8 cellular contexts compared by ENCODE assay signal in the genomic region with DNA sequence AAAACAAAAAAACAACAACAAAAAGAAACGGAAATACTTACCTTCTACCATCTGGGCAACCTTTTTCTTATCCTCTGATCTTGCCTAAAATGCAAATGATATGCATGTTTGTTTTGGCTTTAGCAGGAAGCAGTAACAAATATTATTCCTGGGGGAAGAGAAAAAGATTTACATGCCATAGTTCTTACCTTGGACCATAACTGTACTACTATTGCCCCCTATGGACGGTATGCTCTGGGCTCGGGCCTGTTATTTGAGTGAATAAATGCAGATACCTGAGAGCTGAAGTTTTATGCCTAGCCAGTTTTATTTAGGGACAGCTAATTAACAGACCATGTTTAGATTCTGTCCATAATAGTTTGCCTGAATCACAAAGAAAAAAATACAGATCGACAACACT. TPM values are rescaled to one million over a fixed set of nuclear protein-coding genes. Genes with fewer than 3 reads are reported as not detected.
DNase-seq lines count a peak whose midpoint lies in the region; ATAC-seq and TF ChIP-seq lines count a peak whose summit lies in the region.

No MANE protein-coding gene starts in this region.

- peaks cover 0 to 28% (median 9%) of the 10 kb centered on the region in 9 donors for H3K4me1 ChIP-seq in heart right ventricle
- H3K4me1 ChIP-seq in OCI-LY7 (ENCODE audit: insufficient read depth, low read length, poor library complexity, severe bottlenecking): peaks cover 17% of the 10 kb centered on the region
- H3K4me1 ChIP-seq in prostate gland (replicated peaks): peaks cover 4% of the 10 kb centered on the region

- ATAC-seq in heart right ventricle (no peak), Right ventricle myocardium inferior (no peak), GM21447 (IDR thresholded peaks at IDR 0.05; ENCODE audit: unreplicated experiment) (no peak)
- ATAC-seq in effector memory CD8-positive, alpha-beta T cell (replicated peaks): peak; percentile 69
- peak; percentile 58 to 61 for ATAC-seq in stimulated activated naive B cell treated with anti-CD40 and anti-IgM and Interleukin-4, amounts not matched to agents 10 μg/mL and 1 μg/mL and 100 μg/mL, for 72 hours (replicated peaks)

- no peaks in the 10 kb centered on the region for H4K20me1 ChIP-seq in OCI-LY7 (ENCODE audit: insufficient read depth, low read length)

- H3K79me2 ChIP-seq in OCI-LY7 (ENCODE audit: insufficient read depth, low read depth, low read length): no peaks in the 10 kb centered on the region

- H3K36me3 ChIP-seq in heart right ventricle (no peaks in the 10 kb centered on the region), OCI-LY7 (ENCODE audit: insufficient read depth, low read length) (no peaks in the 10 kb centered on the region), prostate gland (no peaks in the 10 kb centered on the region)

- peaks cover 5 to 12% of the 10 kb centered on the region in 2 donors for H3K27me3 Mint-ChIP-seq in effector memory CD8-positive, alpha-beta T cell
- no peaks in the 10 kb centered on the region for H3K27me3 Mint-ChIP-seq in stimulated activated naive B cell treated with anti-CD40 and anti-IgM and Interleukin-4, amounts not matched to agents 10 μg/mL and 1 μg/mL and 100 μg/mL, for 72 hours

- H3K9me3 ChIP-seq in heart right ventricle (no peaks in the 10 kb centered on the region), OCI-LY7 (ENCODE audit: low read length) (no peaks in the 10 kb centered on the region), prostate gland (no peaks in the 10 kb centered on the region)

- no peaks in the 10 kb centered on the region for H3K9me2 ChIP-seq in OCI-LY7 (ENCODE audit: insufficient read depth, low read length)

- WGBS in heart right ventricle, 2 donors: 89% methylated on average over 4 of the region's 4 CpGs
- 91% methylated on average over 4 of the region's 4 CpGs for WGBS in prostate gland

- peak in 7 of 9 donors; percentile 6 to 41 (median 31) for TF ChIP-seq CTCF in heart right ventricle (IDR thresholded peaks at IDR 0.05)
- peak; percentile 87 for TF ChIP-seq CTCF in OCI-LY7 (conservative IDR thresholded peaks at IDR 0.05; ENCODE audit: low read length)
- no peak for TF ChIP-seq CTCF in prostate gland (IDR thresholded peaks at IDR 0.05)

- H3K27ac ChIP-seq in heart right ventricle (no peak overlapping the region), OCI-LY7 (ENCODE audit: low read depth, low read length, poor library complexity, severe bottlenecking) (no peak overlapping the region), prostate gland (no peak overlapping the region)

- TF ChIP-seq POLR2A in prostate gland (IDR thresholded peaks at IDR 0.05): no peak

- CTCF ChIA-PET in OCI-LY7 (lab: Charles Lee; ENCODE audit: unreplicated experiment): interaction anchor here (0.9 to 2.4 kb wide), 3 partner anchors 10 to 70 kb away, joined by 3 to 9 read pairs (median 7); no protein-coding TSS in a partner anchor

- no peak overlapping the region for H2AFZ ChIP-seq in OCI-LY7 (ENCODE audit: low read length)

- DNase-seq in heart right ventricle (no peak), Right ventricle myocardium inferior (ENCODE audit: missing footprints) (no peak), OCI-LY7 (ENCODE audit: low spot score) (peak; percentile 69), midbrain (lab: John Stamatoyannopoulos, UW) (no peak), prostate gland (ENCODE audit: low spot score) (no peak)
- DNase-seq in effector memory CD8-positive, alpha-beta T cell: peak; percentile 25 to 29 (median 29)
- no peak for DNase-seq in stimulated activated naive B cell treated with anti-CD40 and anti-IgM and Interleukin-4, amounts not matched to agents 10 μg/mL and 1 μg/mL and 100 μg/mL, for 72 hours

- no peaks in the 10 kb centered on the region for H3K27me3 ChIP-seq in heart right ventricle
- no peaks in the 10 kb centered on the region for H3K27me3 ChIP-seq in prostate gland (replicated peaks; ENCODE audit: insufficient read depth)

- no peak overlapping the region for H3K4me2 ChIP-seq in OCI-LY7 (ENCODE audit: low read length)

- BruUV-seq in OCI-LY7 (replicated peaks; lab: Mats Ljungman, UMichigan): no TSS peak

- no peak overlapping the region for H3K4me3 Mint-ChIP-seq in effector memory CD8-positive, alpha-beta T cell
- H3K4me3 Mint-ChIP-seq in stimulated activated naive B cell treated with anti-CD40 and anti-IgM and Interleukin-4, amounts not matched to agents 10 μg/mL and 1 μg/mL and 100 μg/mL, for 72 hours: no peak overlapping the region

- H3K4me3 ChIP-seq in heart right ventricle (no peak overlapping the region), OCI-LY7 (ENCODE audit: low read depth, low read length, poor library complexity, severe bottlenecking) (no peak overlapping the region), prostate gland (no peak overlapping the region)

- H3K9me3 Mint-ChIP-seq in effector memory CD8-positive, alpha-beta T cell: no peaks in the 10 kb centered on the region
- H3K9me3 Mint-ChIP-seq in stimulated activated naive B cell treated with anti-CD40 and anti-IgM and Interleukin-4, amounts not matched to agents 10 μg/mL and 1 μg/mL and 100 μg/mL, for 72 hours: no peaks in the 10 kb centered on the region

- no peaks in the 10 kb centered on the region for H3K36me3 Mint-ChIP-seq in effector memory CD8-positive, alpha-beta T cell (ENCODE audit: insufficient read depth)
- no peaks in the 10 kb centered on the region for H3K36me3 Mint-ChIP-seq in stimulated activated naive B cell treated with anti-CD40 and anti-IgM and Interleukin-4, amounts not matched to agents 10 μg/mL and 1 μg/mL and 100 μg/mL, for 72 hours

- intact Hi-C loops in heart right ventricle (cut with DNase I): loop anchor here in 3 of 10 donors (5.0 to 10.0 kb wide), 3 partner anchors 44 to 62 kb away; no protein-coding TSS in a partner anchor
- intact Hi-C loops in Right ventricle myocardium inferior (cut with DNase I): loop anchor here (5.0 kb wide), 1 partner anchor 59 kb away; no protein-coding TSS in a partner anchor
- intact Hi-C loops in OCI-LY7 (cut with micrococcal nuclease; ENCODE audit: unreplicated experiment): loop anchor here (5.0 to 10.0 kb wide), 2 partner anchors 61 to 182 kb away; no protein-coding TSS in a partner anchor
- intact Hi-C loops in prostate gland (cut with DNase I): loop anchor here (5.0 to 10.0 kb wide), 2 partner anchors 41 to 62 kb away; no protein-coding TSS in a partner anchor

- H3K4me1 Mint-ChIP-seq in effector memory CD8-positive, alpha-beta T cell (ENCODE audit: low read depth in 2 of 2): peaks cover 0 to 4% of the 10 kb centered on the region in 2 donors
- H3K4me1 Mint-ChIP-seq in stimulated activated naive B cell treated with anti-CD40 and anti-IgM and Interleukin-4, amounts not matched to agents 10 μg/mL and 1 μg/mL and 100 μg/mL, for 72 hours: peaks cover 2 to 26% of the 10 kb centered on the region in 2 donors

- peak overlapping the region in 1 of 2 donors; percentile 72 for H3K27ac Mint-ChIP-seq in effector memory CD8-positive, alpha-beta T cell
- H3K27ac Mint-ChIP-seq in stimulated activated naive B cell treated with anti-CD40 and anti-IgM and Interleukin-4, amounts not matched to agents 10 μg/mL and 1 μg/mL and 100 μg/mL, for 72 hours: no peak overlapping the region

- POLR2A ChIA-PET in OCI-LY7 (lab: Charles Lee): interaction anchor here (0.7 to 1.5 kb wide), 6 partner anchors 9 to 77 kb away, joined by 3 to 5 read pairs (median 4); no protein-coding TSS in a partner anchor

RNA-seq across cellular contexts. Expression of gene STARD5, which starts 12.6 kb away (rescaled TPM):
- 1 to 10 TPM in 6 of 10 donors, under 1 TPM in 4; 0.70 to 3.5 (median 1.2) TPM for total RNA-seq in heart right ventricle
- polyA plus RNA-seq in heart right ventricle: 1 to 10 TPM; 2.5 to 4.7 TPM
- total RNA-seq in Right ventricle myocardium inferior: 2.2 TPM
- total RNA-seq in OCI-LY7 (2014; rRNA removed; shearing (Covaris generic)): 12.4 and 20.3 TPM in 2 replicates
- 6.5 and 8.3 TPM in 2 replicates for total RNA-seq in OCI-LY7 (2022)
- total RNA-seq in prostate gland: 10 to 100 TPM; 19.6 to 23.2 TPM

RNA-seq across cellular contexts. Expression of gene TMC3, which starts 37.4 kb away (rescaled TPM):
- total RNA-seq in heart right ventricle (not detected), Right ventricle myocardium inferior (not detected), OCI-LY7 (2022) (not detected in 2 replicates), prostate gland (under 1 TPM; 0.14 to 0.23 TPM)
- polyA plus RNA-seq in heart right ventricle: under 1 TPM in 1 of 2 donors, not detected in 1; under 0.01 TPM
- not detected in 2 replicates for total RNA-seq in OCI-LY7 (2014; rRNA removed; shearing (Covaris generic))

Comparison
In these comparisons a context has a peak if more than half of its experiments do, and no peak if none do; other contexts are left out.
1. ATAC-seq: peak in effector memory CD8-positive, alpha-beta T cell (single experiment) and stimulated activated naive B cell treated with anti-CD40 and anti-IgM and Interleukin-4, amounts not matched to agents 10 μg/mL and 1 μg/mL and 100 μg/mL, for 72 hours (2 of 2); none in heart right ventricle (0 of 8), Right ventricle myocardium inferior (single experiment) and GM21447 (single experiment).
2. DNase-seq: peak in OCI-LY7 (single experiment) and effector memory CD8-positive, alpha-beta T cell (3 of 3); none in heart right ventricle (0 of 2), Right ventricle myocardium inferior (single experiment), stimulated activated naive B cell treated with anti-CD40 and anti-IgM and Interleukin-4, amounts not matched to agents 10 μg/mL and 1 μg/mL and 100 μg/mL, for 72 hours (single experiment), midbrain (single experiment) and prostate gland (single experiment).
3. CTCF ChIP-seq: peak in heart right ventricle (7 of 9) and OCI-LY7 (single experiment); none in prostate gland (0 of 4).